Comparison of ENCODE assay signal across 1 cellular context in the genomic region with DNA sequence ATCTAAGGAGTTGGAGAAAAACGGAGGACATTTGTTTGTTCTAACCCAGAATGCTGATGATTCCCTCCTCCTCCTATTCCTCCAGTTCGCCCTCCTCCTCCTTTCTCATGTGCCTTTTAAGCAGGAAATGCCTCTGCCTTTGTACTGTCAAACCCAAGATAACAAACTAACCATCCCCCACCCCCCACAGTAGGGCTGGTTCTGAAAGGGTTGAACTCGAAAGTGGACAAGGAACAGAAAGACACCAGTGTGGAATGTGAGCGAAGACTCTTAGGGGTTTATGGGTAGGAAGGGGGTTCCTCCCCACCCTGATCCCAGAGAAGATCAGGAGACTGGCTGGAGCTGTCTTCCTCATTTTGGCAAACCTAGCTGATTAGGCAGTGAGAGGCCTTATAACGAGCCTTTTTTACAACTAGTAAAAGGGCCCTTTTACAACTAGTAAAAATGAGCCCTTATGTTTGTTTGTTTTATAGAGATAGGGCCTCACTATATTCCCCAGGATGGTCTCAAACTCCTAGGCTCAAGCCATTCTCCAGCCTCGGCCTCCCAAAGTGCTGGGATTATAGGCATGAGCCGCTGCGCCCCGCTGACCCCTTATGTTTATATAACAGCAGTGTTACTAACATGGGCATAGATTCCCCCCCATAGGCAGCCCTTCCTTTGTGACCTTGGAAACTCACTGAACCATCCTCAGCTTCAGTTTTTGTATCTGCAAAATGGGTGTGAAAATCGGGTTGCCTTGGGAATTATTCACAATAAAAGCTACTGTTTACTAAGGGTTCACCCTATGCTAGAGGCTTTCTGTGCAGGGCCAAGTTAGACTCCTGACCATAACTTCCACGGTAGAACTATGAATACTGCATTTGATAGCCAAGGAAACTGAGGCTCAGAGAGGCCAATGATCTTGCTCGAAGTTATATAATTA.
TF ChIP-seq lines count a peak whose summit lies in the region.

No MANE protein-coding gene starts in this region.

TF ChIP-seq in K562, 482 proteins besides CTCF, POLR2A, EP300 and RAD21 (continued from another document and continues in another):
- TF ChIP-seq, protein P1, sequence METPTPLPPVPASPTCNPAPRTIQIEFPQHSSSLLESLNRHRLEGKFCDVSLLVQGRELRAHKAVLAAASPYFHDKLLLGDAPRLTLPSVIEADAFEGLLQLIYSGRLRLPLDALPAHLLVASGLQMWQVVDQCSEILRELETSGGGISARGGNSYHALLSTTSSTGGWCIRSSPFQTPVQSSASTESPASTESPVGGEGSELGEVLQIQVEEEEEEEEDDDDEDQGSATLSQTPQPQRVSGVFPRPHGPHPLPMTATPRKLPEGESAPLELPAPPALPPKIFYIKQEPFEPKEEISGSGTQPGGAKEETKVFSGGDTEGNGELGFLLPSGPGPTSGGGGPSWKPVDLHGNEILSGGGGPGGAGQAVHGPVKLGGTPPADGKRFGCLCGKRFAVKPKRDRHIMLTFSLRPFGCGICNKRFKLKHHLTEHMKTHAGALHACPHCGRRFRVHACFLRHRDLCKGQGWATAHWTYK (CRISPR knock-in tag; IDR thresholded peaks at IDR 0.05): no peak
- TF ChIP-seq RAD51 (IDR thresholded peaks at IDR 0.05; ENCODE audit: borderline replicate concordance, low read depth) (no peak), ZNF639 (CRISPR knock-in tag; conservative IDR thresholded peaks at IDR 0.05 in 1 of 2, IDR thresholded peaks at IDR 0.05 in 1 of 2) (0 out of 4 replicates have a peak, but pooled peaks of 1 of the 2 experiments have one; percentile 48), NR3C1 (CRISPR knock-in tag; IDR thresholded peaks at IDR 0.05) (no peak), MLLT1 (IDR thresholded peaks at IDR 0.05) (peak; percentile 19 to 61; a peak in 2 of 4 replicates), MTA1 (IDR thresholded peaks at IDR 0.05; ENCODE audit: borderline replicate concordance) (peak; percentile 57; the same call in 1 of the 2 replicates), CHD2 (IDR thresholded peaks at IDR 0.05; ENCODE audit: low read depth, low read length) (peak; percentile 31; the same call in 1 of the 2 replicates), NBN (IDR thresholded peaks at IDR 0.05; ENCODE audit: low read depth) (peak; percentile 74; the same call in 1 of the 2 replicates), POLR2B (IDR thresholded peaks at IDR 0.05; ENCODE audit: low read depth, partially characterized antibody) (peak; percentile 44), TAF9B (IDR thresholded peaks at IDR 0.05; ENCODE audit: partially characterized antibody) (peak; percentile 71), TBP (optimal IDR thresholded peaks at IDR 0.05; ENCODE audit: low read depth, low read length) (peak; percentile 82), ZNF76 (CRISPR knock-in tag; IDR thresholded peaks at IDR 0.05; ENCODE audit: borderline replicate concordance) (no peak), ZNF79 (CRISPR knock-in tag; IDR thresholded peaks at IDR 0.05; ENCODE audit: low read depth) (no peak), ZKSCAN1 (IDR thresholded peaks at IDR 0.05; ENCODE audit: low read depth, low read length) (peak; percentile 100), NONO (IDR thresholded peaks at IDR 0.05; ENCODE audit: low read depth in 2 of 2, low read length in 1 of 2) (no peak), HDAC3 (IDR thresholded peaks at IDR 0.05; ENCODE audit: borderline replicate concordance, partially characterized antibody) (peak; percentile 25), ATF1 (CRISPR knock-in tag; IDR thresholded peaks at IDR 0.05) (no peak), ATF1 (tag; IDR thresholded peaks at IDR 0.05) (peak; percentile 5; the same call in 1 of the 2 replicates), SMARCA4 (IDR thresholded peaks at IDR 0.05) (peak; percentile 75), NCOR1 (IDR thresholded peaks at IDR 0.05) (peak; percentile 66), DPF2 (IDR thresholded peaks at IDR 0.05) (peak; percentile 64), TAF1 (IDR thresholded peaks at IDR 0.05; ENCODE audit: control insufficient read depth, extremely low read depth, insufficient read depth, low read length, severe bottlenecking) (peak; percentile 36), GATAD2B (IDR thresholded peaks at IDR 0.05; ENCODE audit: borderline replicate concordance) (peak; percentile 66; the same call in 1 of the 2 replicates), ARID1B (IDR thresholded peaks at IDR 0.05) (peak; percentile 71), NR2C1 (IDR thresholded peaks at IDR 0.05) (no peak), NR2C1 (tag; IDR thresholded peaks at IDR 0.05) (peak; percentile 57), MEIS2 (IDR thresholded peaks at IDR 0.05; ENCODE audit: partially characterized antibody) (peak; percentile 30), ATF6 (CRISPR knock-in tag; IDR thresholded peaks at IDR 0.05) (peak; percentile 50; the same call in 1 of the 2 replicates), GATA2 (CRISPR knock-in tag; IDR thresholded peaks at IDR 0.05) (0 out of 2 replicates have a peak, but pooled peaks have one; percentile 29), LARP7 (IDR thresholded peaks at IDR 0.05) (no peak), BHLHE40 (IDR thresholded peaks at IDR 0.05; ENCODE audit: low read length) (peak; percentile 45), ZNF232 (CRISPR knock-in tag; IDR thresholded peaks at IDR 0.05) (peak; percentile 97), SMAD4 (CRISPR knock-in tag; conservative IDR thresholded peaks at IDR 0.05) (0 out of 2 replicates have a peak, but pooled peaks have one; percentile 8), ZNF175 (CRISPR knock-in tag; IDR thresholded peaks at IDR 0.05; ENCODE audit: low read depth) (peak; percentile 54; the same call in 1 of the 2 replicates), UBTF (IDR thresholded peaks at IDR 0.05; ENCODE audit: borderline replicate concordance in 1 of 2, low read depth in 2 of 2, low read length in 2 of 2) (0 out of 4 replicates have a peak, but pooled peaks of 1 of the 2 experiments have one; percentile 36), SMARCC2 (IDR thresholded peaks at IDR 0.05; ENCODE audit: low read depth) (0 out of 2 replicates have a peak, but pooled peaks have one; percentile 22)
- TF ChIP-seq, protein P2, sequence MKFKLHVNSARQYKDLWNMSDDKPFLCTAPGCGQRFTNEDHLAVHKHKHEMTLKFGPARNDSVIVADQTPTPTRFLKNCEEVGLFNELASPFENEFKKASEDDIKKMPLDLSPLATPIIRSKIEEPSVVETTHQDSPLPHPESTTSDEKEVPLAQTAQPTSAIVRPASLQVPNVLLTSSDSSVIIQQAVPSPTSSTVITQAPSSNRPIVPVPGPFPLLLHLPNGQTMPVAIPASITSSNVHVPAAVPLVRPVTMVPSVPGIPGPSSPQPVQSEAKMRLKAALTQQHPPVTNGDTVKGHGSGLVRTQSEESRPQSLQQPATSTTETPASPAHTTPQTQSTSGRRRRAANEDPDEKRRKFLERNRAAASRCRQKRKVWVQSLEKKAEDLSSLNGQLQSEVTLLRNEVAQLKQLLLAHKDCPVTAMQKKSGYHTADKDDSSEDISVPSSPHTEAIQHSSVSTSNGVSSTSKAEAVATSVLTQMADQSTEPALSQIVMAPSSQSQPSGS (CRISPR knock-in tag; IDR thresholded peaks at IDR 0.05): no peak
- TF ChIP-seq, protein P3, sequence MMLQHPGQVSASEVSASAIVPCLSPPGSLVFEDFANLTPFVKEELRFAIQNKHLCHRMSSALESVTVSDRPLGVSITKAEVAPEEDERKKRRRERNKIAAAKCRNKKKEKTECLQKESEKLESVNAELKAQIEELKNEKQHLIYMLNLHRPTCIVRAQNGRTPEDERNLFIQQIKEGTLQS (IDR thresholded peaks at IDR 0.05): no peak
- TF ChIP-seq, protein P3 (CRISPR knock-in tag; conservative IDR thresholded peaks at IDR 0.05): no peak
- TF ChIP-seq, protein P4, sequence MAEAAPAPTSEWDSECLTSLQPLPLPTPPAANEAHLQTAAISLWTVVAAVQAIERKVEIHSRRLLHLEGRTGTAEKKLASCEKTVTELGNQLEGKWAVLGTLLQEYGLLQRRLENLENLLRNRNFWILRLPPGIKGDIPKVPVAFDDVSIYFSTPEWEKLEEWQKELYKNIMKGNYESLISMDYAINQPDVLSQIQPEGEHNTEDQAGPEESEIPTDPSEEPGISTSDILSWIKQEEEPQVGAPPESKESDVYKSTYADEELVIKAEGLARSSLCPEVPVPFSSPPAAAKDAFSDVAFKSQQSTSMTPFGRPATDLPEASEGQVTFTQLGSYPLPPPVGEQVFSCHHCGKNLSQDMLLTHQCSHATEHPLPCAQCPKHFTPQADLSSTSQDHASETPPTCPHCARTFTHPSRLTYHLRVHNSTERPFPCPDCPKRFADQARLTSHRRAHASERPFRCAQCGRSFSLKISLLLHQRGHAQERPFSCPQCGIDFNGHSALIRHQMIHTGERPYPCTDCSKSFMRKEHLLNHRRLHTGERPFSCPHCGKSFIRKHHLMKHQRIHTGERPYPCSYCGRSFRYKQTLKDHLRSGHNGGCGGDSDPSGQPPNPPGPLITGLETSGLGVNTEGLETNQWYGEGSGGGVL (CRISPR knock-in tag; IDR thresholded peaks at IDR 0.05): no peak
- TF ChIP-seq, protein P5, sequence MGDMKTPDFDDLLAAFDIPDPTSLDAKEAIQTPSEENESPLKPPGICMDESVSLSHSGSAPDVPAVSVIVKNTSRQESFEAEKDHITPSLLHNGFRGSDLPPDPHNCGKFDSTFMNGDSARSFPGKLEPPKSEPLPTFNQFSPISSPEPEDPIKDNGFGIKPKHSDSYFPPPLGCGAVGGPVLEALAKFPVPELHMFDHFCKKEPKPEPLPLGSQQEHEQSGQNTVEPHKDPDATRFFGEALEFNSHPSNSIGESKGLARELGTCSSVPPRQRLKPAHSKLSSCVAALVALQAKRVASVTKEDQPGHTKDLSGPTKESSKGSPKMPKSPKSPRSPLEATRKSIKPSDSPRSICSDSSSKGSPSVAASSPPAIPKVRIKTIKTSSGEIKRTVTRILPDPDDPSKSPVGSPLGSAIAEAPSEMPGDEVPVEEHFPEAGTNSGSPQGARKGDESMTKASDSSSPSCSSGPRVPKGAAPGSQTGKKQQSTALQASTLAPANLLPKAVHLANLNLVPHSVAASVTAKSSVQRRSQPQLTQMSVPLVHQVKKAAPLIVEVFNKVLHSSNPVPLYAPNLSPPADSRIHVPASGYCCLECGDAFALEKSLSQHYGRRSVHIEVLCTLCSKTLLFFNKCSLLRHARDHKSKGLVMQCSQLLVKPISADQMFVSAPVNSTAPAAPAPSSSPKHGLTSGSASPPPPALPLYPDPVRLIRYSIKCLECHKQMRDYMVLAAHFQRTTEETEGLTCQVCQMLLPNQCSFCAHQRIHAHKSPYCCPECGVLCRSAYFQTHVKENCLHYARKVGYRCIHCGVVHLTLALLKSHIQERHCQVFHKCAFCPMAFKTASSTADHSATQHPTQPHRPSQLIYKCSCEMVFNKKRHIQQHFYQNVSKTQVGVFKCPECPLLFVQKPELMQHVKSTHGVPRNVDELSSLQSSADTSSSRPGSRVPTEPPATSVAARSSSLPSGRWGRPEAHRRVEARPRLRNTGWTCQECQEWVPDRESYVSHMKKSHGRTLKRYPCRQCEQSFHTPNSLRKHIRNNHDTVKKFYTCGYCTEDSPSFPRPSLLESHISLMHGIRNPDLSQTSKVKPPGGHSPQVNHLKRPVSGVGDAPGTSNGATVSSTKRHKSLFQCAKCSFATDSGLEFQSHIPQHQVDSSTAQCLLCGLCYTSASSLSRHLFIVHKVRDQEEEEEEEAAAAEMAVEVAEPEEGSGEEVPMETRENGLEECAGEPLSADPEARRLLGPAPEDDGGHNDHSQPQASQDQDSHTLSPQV (IDR thresholded peaks at IDR 0.05): peak; percentile 28
